ENCODE assay signal across 9 cellular contexts in the genomic region with DNA sequence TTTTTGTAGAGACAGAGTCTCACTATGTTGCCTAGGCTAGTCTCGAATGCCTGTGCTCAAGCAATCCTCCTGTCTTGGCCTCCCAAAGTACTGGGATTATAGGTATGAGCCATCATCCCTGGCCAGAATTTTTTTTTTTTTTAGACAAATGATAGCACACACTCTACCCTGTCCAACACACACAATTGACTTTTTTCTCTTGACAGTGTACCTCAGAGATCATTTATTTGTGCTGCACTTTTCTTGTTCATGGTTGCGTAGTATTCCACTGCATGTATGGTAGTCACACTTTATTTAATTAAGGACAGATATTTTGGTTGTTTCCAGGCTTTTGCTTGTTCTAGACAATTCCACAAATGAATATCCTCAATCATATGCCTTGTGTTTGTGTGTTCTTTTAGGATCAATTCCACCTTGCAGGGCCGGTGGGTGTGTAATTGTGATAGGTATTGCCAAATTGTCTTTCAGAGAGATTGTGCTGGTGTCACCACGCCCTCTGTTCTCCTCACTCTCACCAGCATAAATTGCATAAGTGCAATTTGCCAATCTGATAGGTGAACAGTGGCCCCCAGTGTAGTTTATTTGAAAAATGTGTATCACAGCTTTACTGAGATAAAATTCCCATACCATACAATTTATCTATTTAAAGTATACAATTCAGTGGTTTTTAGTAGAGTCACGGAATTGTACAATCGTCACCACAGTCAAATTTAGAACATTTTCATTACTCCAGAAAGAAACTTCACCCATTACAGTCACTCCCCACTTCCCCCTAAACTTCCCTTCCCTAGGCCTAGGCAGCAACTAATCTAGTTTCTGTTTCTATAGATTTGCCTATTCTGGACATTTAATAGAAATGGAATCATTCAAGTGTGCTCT. TPM values are rescaled to one million over a fixed set of nuclear protein-coding genes. Genes with fewer than 3 reads are reported as not detected.
DNase-seq lines count a peak whose midpoint lies in the region; ATAC-seq, FAIRE-seq and TF ChIP-seq lines count a peak whose summit lies in the region.
"Had no signal": no experiment of that assay in that cellular context is flagged by ENCODE, and none has a peak within 500 bp of the region (broad histone marks: within the 10 kb centered on the region; RNA-seq: fewer than 3 reads in every experiment).

No MANE protein-coding gene starts in this region.

- no peak overlapping the region for H3K27ac ChIP-seq in IMR-90 (ENCODE audit: insufficient read depth, low read length)
- H3K27ac ChIP-seq in HepG2 (ENCODE audit: extremely low read length, insufficient read depth, low read length): no peak overlapping the region
- no peak overlapping the region for H3K27ac ChIP-seq in WERI-Rb-1
- no peak overlapping the region for H3K27ac ChIP-seq in mesendoderm (ENCODE audit: low read depth, low read length)
- H3K27ac ChIP-seq: right lobe of liver had no signal

- H4K5ac ChIP-seq in IMR-90 (ENCODE audit: low read depth, low read length) (no peak overlapping the region), mesendoderm (ENCODE audit: low read length) (no peak overlapping the region)

- no peak overlapping the region for H4K91ac ChIP-seq in IMR-90 (ENCODE audit: insufficient read depth, low read depth, low read length)

- H3K79me2 ChIP-seq in HepG2 (ENCODE audit: insufficient read depth, low read length): peaks cover 42% of the 10 kb centered on the region
- peaks cover 12% of the 10 kb centered on the region for H3K79me2 ChIP-seq in mesendoderm (ENCODE audit: control insufficient read depth, insufficient read depth, low read length)

- no peaks in the 10 kb centered on the region for H3K27me3 ChIP-seq in IMR-90 (ENCODE audit: control insufficient read depth, insufficient read depth, low read length)
- H3K27me3 ChIP-seq in HepG2 (ENCODE audit: control insufficient read depth in 1 of 2, insufficient read depth in 2 of 2, low read length in 2 of 2): no peaks in the 10 kb centered on the region
- no peaks in the 10 kb centered on the region for H3K27me3 ChIP-seq in WERI-Rb-1 (ENCODE audit: insufficient read depth, low read depth, severe bottlenecking)
- no peaks in the 10 kb centered on the region for H3K27me3 ChIP-seq in mesendoderm (ENCODE audit: insufficient read depth, low read length, poor library complexity)
- H3K27me3 ChIP-seq: right lobe of liver had no signal

- no peaks in the 10 kb centered on the region for H3K4me1 Mint-ChIP-seq in chondrocyte (ENCODE audit: low read depth)

- BruUV-seq in IMR-90 (replicated peaks; lab: Mats Ljungman, UMichigan) (TSS peak; percentile 15), HepG2 (replicated peaks; lab: Mats Ljungman, UMichigan) (no TSS peak)

- H3K9ac ChIP-seq in IMR-90 (ENCODE audit: low read depth, low read length) (no peak overlapping the region), HepG2 (ENCODE audit: insufficient read depth, low read depth, low read length) (no peak overlapping the region), mesendoderm (ENCODE audit: low read length) (no peak overlapping the region)

- H2AK9ac ChIP-seq in IMR-90 (replicated peaks; ENCODE audit: low read depth, low read length, poor library complexity): no peak overlapping the region

- no peaks in the 10 kb centered on the region; the same call in 1 of the 2 replicates for H3K9me1 ChIP-seq in IMR-90 (ENCODE audit: insufficient read depth, low read length)

- H2AFZ ChIP-seq in IMR-90 (replicated peaks; ENCODE audit: low read length, poor library complexity) (no peak overlapping the region), HepG2 (ENCODE audit: low read length) (no peak overlapping the region)

- TF ChIP-seq RAD21 in IMR-90 (IDR thresholded peaks at IDR 0.05; ENCODE audit: low read length) (no peak), HepG2 (CRISPR knock-in tag; IDR thresholded peaks at IDR 0.05) (no peak)

- no peaks in the 10 kb centered on the region for H3K9me3 ChIP-seq in IMR-90 (ENCODE audit: control insufficient read depth, insufficient read depth, low read length)
- no peaks in the 10 kb centered on the region for H3K9me3 ChIP-seq in HepG2 (ENCODE audit: low read length)
- H3K9me3 ChIP-seq in WERI-Rb-1 (ENCODE audit: severe bottlenecking): no peaks in the 10 kb centered on the region
- H3K9me3 ChIP-seq: right lobe of liver had no signal

- no peak overlapping the region for H2BK5ac ChIP-seq in IMR-90 (ENCODE audit: low read depth, low read length, poor library complexity, severe bottlenecking)
- H2BK5ac ChIP-seq in mesendoderm (ENCODE audit: low read length): no peak overlapping the region

- H4K20me1 ChIP-seq in IMR-90 (ENCODE audit: insufficient read depth, low read length) (peaks cover 38% of the 10 kb centered on the region), HepG2 (ENCODE audit: insufficient read depth, low read length) (peaks cover 41% of the 10 kb centered on the region; the same call in 1 of the 2 replicates)

- no peak overlapping the region for H3K14ac ChIP-seq in IMR-90 (replicated peaks; ENCODE audit: low read depth, low read length)

- H3K27ac Mint-ChIP-seq in chondrocyte (ENCODE audit: unreplicated experiment): no peak overlapping the region

- H3K56ac ChIP-seq in IMR-90 (ENCODE audit: extremely low read depth, insufficient read depth, low read length): no peak overlapping the region
- no peak overlapping the region for H3K56ac ChIP-seq in mesendoderm (ENCODE audit: low read length)

- WGBS in IMR-90 (ENCODE audit: extremely low coverage in 2 of 2, insufficient read length in 1 of 2), 2 experiments: 100% methylated on average over 1 of the region's 6 CpGs; no CpG with 5 or more reads in 1 of the 2 experiments
- WGBS in HepG2 (ENCODE audit: low lambda C conversion rate): 95% methylated on average over 6 of the region's 6 CpGs
- no CpG with 5 or more reads among the region's 6 CpGs for WGBS in mesendoderm (ENCODE audit: extremely low coverage, insufficient coverage, low lambda C conversion rate)

- no peak overlapping the region for H3K4me3 Mint-ChIP-seq in chondrocyte (ENCODE audit: unreplicated experiment)

- no peak overlapping the region for H2BK15ac ChIP-seq in IMR-90 (ENCODE audit: low read depth, low read length)
- H2BK15ac ChIP-seq in mesendoderm (replicated peaks; ENCODE audit: low read depth): no peak overlapping the region

- H3K79me1 ChIP-seq in IMR-90 (ENCODE audit: low read depth in 1 of 2, low read length in 2 of 2) (peaks cover 17 to 62% of the 10 kb centered on the region in 2 experiments), mesendoderm (ENCODE audit: low read length) (peaks cover 14% of the 10 kb centered on the region)

- FAIRE-seq in HepG2 (lab: Jason Lieb, UNC): no peak

- H3K36me3 Mint-ChIP-seq in chondrocyte (ENCODE audit: low read depth): peaks cover 13% of the 10 kb centered on the region

- TF ChIP-seq CTCF in IMR-90 (conservative IDR thresholded peaks at IDR 0.05; ENCODE audit: low read depth, low read length) (no peak), HepG2 (CRISPR knock-in tag; IDR thresholded peaks at IDR 0.05) (no peak), WERI-Rb-1 (IDR thresholded peaks at IDR 0.05; ENCODE audit: low read depth, low read length) (no peak), chondrocyte (IDR thresholded peaks at IDR 0.05) (no peak)

- intact Hi-C loops in IMR-90 (cut with micrococcal nuclease): no loop called here
- intact Hi-C loops in HepG2 (cut with micrococcal nuclease; ENCODE audit: unreplicated experiment): no loop called here

- H3K18ac ChIP-seq in IMR-90 (ENCODE audit: low read depth, low read length) (no peak overlapping the region), mesendoderm (ENCODE audit: low read length) (no peak overlapping the region)

- H3K4me3 ChIP-seq in IMR-90 (ENCODE audit: insufficient read depth, low read depth, low read length) (no peak overlapping the region), HepG2 (replicated peaks in 1 of 3; ENCODE audit: insufficient read depth in 1 of 3, low read depth in 2 of 3, low read length in 3 of 3) (no peak overlapping the region), WERI-Rb-1 (ENCODE audit: low read depth, low read length) (no peak overlapping the region), mesendoderm (ENCODE audit: low read length) (no peak overlapping the region)
- H3K4me3 ChIP-seq: right lobe of liver had no signal

- CTCF ChIA-PET in IMR-90 (lab: Yijun Ruan, JAX) (no interaction called here), HepG2 (lab: Yijun Ruan, JAX; ENCODE audit: low intra/inter-chr PET ratio, low total read pairs) (interaction anchor here (1.8 kb wide), 1 partner anchor 19 kb away, joined by 4 read pairs; no protein-coding TSS in a partner anchor)

- H3K4me2 ChIP-seq in IMR-90 (ENCODE audit: low read depth, low read length) (no peak overlapping the region), HepG2 (ENCODE audit: low read depth, low read length) (no peak overlapping the region), mesendoderm (ENCODE audit: low read length) (no peak overlapping the region)

- no peak for TF ChIP-seq POLR2A in IMR-90 (IDR thresholded peaks at IDR 0.05; ENCODE audit: low read depth, low read length)
- no peak for TF ChIP-seq POLR2A in HepG2 (IDR thresholded peaks at IDR 0.05; ENCODE audit: insufficient read depth in 1 of 2, low read depth in 2 of 2, low read length in 2 of 2)

- POLR2A ChIA-PET in IMR-90 (lab: Charles Lee; ENCODE audit: unreplicated experiment) (no interaction called here), HepG2 (lab: Yijun Ruan, JAX) (interaction anchor here (0.6 to 1.2 kb wide), 2 partner anchors 35 to 77 kb away, joined by 3 read pairs; partner anchors contain the start of gene MANBAL)

- H2BK120ac ChIP-seq in IMR-90 (ENCODE audit: low read depth, low read length) (no peak overlapping the region), mesendoderm (ENCODE audit: low read depth, low read length) (no peak overlapping the region)

- H2AK5ac ChIP-seq in IMR-90 (ENCODE audit: low read depth, low read length): no peak overlapping the region
- no peak overlapping the region for H2AK5ac ChIP-seq in mesendoderm (ENCODE audit: low read length)

- dilution Hi-C loops in IMR-90 (cut with HindIII; ENCODE audit: low sequenced_read_pairs, unreplicated experiment): no loop called here

- no peak overlapping the region for H2BK20ac ChIP-seq in IMR-90 (ENCODE audit: low read depth, low read length)

- H4K8ac ChIP-seq in IMR-90 (ENCODE audit: low read depth in 2 of 2, low read length in 2 of 2) (no peak overlapping the region), mesendoderm (ENCODE audit: low read depth, low read length) (no peak overlapping the region)

- DNase-seq in IMR-90: no peak
- DNase-seq in HepG2 (ENCODE audit: low spot score): no peak
- no peak for DNase-seq in AG08395 (ENCODE audit: low spot score)
- DNase-seq in WERI-Rb-1: no peak
- no peak for DNase-seq in mesendoderm
- no peak for DNase-seq in chondrocyte (ENCODE audit: low spot score)
- DNase-seq: right lobe of liver had no signal

- no peaks in the 10 kb centered on the region for H3K27me3 Mint-ChIP-seq in chondrocyte (ENCODE audit: low read depth)

- ATAC-seq in GM18498 (IDR thresholded peaks at IDR 0.05; ENCODE audit: unreplicated experiment): peak; percentile 76
- peak; percentile 71 for ATAC-seq in GM21619 (IDR thresholded peaks at IDR 0.05; ENCODE audit: unreplicated experiment)
- no peak for ATAC-seq in IMR-90 (ENCODE audit: low read depth)
- no peak for ATAC-seq in HepG2

- in situ Hi-C loops in IMR-90 (cut with MboI; ENCODE audit: low sequenced_read_pairs) (no loop called here), HepG2 (cut with HindIII; ENCODE audit: extremely low pct_ligation_motif_present, low pct_unique_long_range_greater_than_20kb) (no loop called here)

- TF ChIP-seq EP300 in HepG2 (IDR thresholded peaks at IDR 0.05; ENCODE audit: low read depth in 2 of 2, low read length in 2 of 2) (no peak), HepG2 (CRISPR knock-in tag; IDR thresholded peaks at IDR 0.05; ENCODE audit: borderline replicate concordance) (no peak)

- no peaks in the 10 kb centered on the region for H3K9me3 Mint-ChIP-seq in chondrocyte (ENCODE audit: low read depth)

- H3K4me1 ChIP-seq in IMR-90 (ENCODE audit: control insufficient read depth, insufficient read depth, low read length): peaks cover under 1% of the 10 kb centered on the region; the same call in 1 of the 2 replicates
- no peaks in the 10 kb centered on the region for H3K4me1 ChIP-seq in HepG2 (ENCODE audit: insufficient read depth, low read length)
- H3K4me1 ChIP-seq in mesendoderm (ENCODE audit: control insufficient read depth, low read depth, low read length): no peaks in the 10 kb centered on the region
- H3K4me1 ChIP-seq: right lobe of liver had no signal

- H3K36me3 ChIP-seq in IMR-90 (ENCODE audit: control insufficient read depth, insufficient read depth, low read length): peaks cover 22% of the 10 kb centered on the region
- H3K36me3 ChIP-seq in HepG2 (replicated peaks in 1 of 2; ENCODE audit: control insufficient read depth in 1 of 2, insufficient read depth in 2 of 2, low read length in 2 of 2): peaks cover 28 to 69% of the 10 kb centered on the region in 2 experiments
- H3K36me3 ChIP-seq in WERI-Rb-1: peaks cover 49% of the 10 kb centered on the region
- H3K36me3 ChIP-seq in mesendoderm (ENCODE audit: control insufficient read depth, insufficient read depth, low read length): peaks cover 8% of the 10 kb centered on the region
- H3K36me3 ChIP-seq: right lobe of liver had no signal

- H3K23ac ChIP-seq in IMR-90 (ENCODE audit: low read depth, low read length) (no peak overlapping the region), mesendoderm (ENCODE audit: low read length) (no peak overlapping the region)

- H3K4ac ChIP-seq in IMR-90 (ENCODE audit: low read depth, low read length) (no peak overlapping the region), mesendoderm (ENCODE audit: low read depth, low read length) (no peak overlapping the region)

RNA-seq across cellular contexts. Expression of gene SRC, which starts 20.1 kb away (rescaled TPM):
- total RNA-seq in IMR-90 (2012; rRNA removed) (6.7 and 7.0 TPM in 2 replicates), HepG2 (2016; rRNA removed; fragmentation: Illumina TruSeq; extraction: Trizol) (54.7 and 59.7 TPM in 2 replicates), chondrocyte (16.0 to 25.7 TPM (median 25.1 TPM) in 3 replicates)
- polyA plus RNA-seq in IMR-90 (2012; rRNA removed) (19.8 and 24.2 TPM in 2 replicates), HepG2 (2011; rRNA removed) (192 and 229 TPM in 2 replicates)
- polyA plus RNA-seq in IMR-90 (2012; cell fraction: cytosol; rRNA removed): 10.7 and 21.0 TPM in 2 replicates
- polyA plus RNA-seq in IMR-90 (2012; cell fraction: nucleus; rRNA removed; ENCODE audit: low replicate concordance): 66.9 and 101 TPM in 2 replicates
- total RNA-seq in HepG2 (2016; cell fraction: cytosol; rRNA removed; fragmentation: Illumina TruSeq; extraction: Trizol; ENCODE audit: low read depth): 18.4 and 21.0 TPM in 2 replicates
- total RNA-seq in HepG2 (2016; cell fraction: insoluble cytoplasmic fraction; rRNA removed; fragmentation: Illumina TruSeq; extraction: Trizol): 48.2 and 56.8 TPM in 2 replicates
- 25.3 and 30.3 TPM in 2 replicates for total RNA-seq in HepG2 (2016; cell fraction: membrane; rRNA removed; fragmentation: Illumina TruSeq; extraction: Trizol)
- total RNA-seq in HepG2 (2016; cell fraction: nucleus; rRNA removed; fragmentation: Illumina TruSeq; extraction: Trizol): 60.1 and 65.6 TPM in 2 replicates
- 97.4 and 112 TPM in 2 replicates for polyA plus RNA-seq in HepG2 (2011; cell fraction: cytosol; rRNA removed)
- 448 and 459 TPM in 2 replicates for polyA plus RNA-seq in HepG2 (2011; cell fraction: nucleus; rRNA removed)
- polyA plus RNA-seq in HepG2 (2012): 148 and 158 TPM in 2 replicates
- polyA plus RNA-seq in HepG2 (2016; cell fraction: cytosol; fragmentation: Illumina TruSeq; extraction: Trizol; ENCODE audit: low read depth): 3.4 and 4.0 TPM in 2 replicates
- 43.5 and 52.9 TPM in 2 replicates for polyA plus RNA-seq in HepG2 (2016; cell fraction: insoluble cytoplasmic fraction; fragmentation: Illumina TruSeq; extraction: Trizol; ENCODE audit: low read depth)
- polyA plus RNA-seq in HepG2 (2016; cell fraction: membrane; fragmentation: Illumina TruSeq; extraction: Trizol; ENCODE audit: low read depth): 13.5 and 16.0 TPM in 2 replicates
- polyA plus RNA-seq in HepG2 (2016; cell fraction: nucleus; fragmentation: Illumina TruSeq; extraction: Trizol; ENCODE audit: insufficient read depth, low read depth): 92.1 and 101 TPM in 2 replicates
- polyA minus RNA-seq in HepG2 (2011; rRNA and poly(A)+ RNA removed; ENCODE audit: low replicate concordance): 0.87 and 280 TPM in 2 replicates
- 92.5 and 127 TPM in 2 replicates for polyA minus RNA-seq in HepG2 (2011; cell fraction: cytosol; rRNA and poly(A)+ RNA removed)
- polyA minus RNA-seq in HepG2 (2011; cell fraction: nucleus; rRNA and poly(A)+ RNA removed): 209 and 267 TPM in 2 replicates
- polyA plus RNA-seq in mesendoderm (2013, experiment 1 of 2): 18.4 TPM
- polyA plus RNA-seq in mesendoderm (2013, experiment 2 of 2): 19.3 TPM

Comparison
In these comparisons a context has a peak if more than half of its experiments do, and no peak if none do; other contexts are left out.
1. ATAC-seq: peak in GM18498 (single experiment) and GM21619 (single experiment); none in IMR-90 (single experiment) and HepG2 (single experiment).